27 cellular contexts compared by ENCODE assay signal in the genomic region with DNA sequence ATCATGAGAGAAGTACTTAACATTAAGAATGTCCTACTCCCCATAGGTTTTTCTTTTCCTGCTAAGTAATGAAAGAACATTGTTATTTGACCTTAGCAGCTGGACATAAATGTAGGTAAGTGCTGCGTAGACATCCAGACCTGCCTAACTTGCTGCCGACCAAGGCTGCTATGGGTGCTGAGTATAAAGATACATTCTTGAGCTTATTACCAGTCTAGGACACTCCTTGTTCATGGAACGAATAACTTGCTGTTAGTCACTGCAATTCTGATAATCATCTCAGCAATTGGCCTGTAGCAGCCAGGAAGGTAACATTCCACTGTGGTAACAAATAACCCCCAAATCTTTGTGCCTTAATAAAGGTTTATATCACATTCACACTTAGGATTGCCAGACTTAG.
"Had no signal": no experiment of that assay in that cellular context is flagged by ENCODE, and none has a peak within 500 bp of the region (broad histone marks: within the 10 kb centered on the region; RNA-seq: fewer than 3 reads in every experiment).

No MANE protein-coding gene starts in this region.

- ATAC-seq: activated CD4-positive, alpha-beta T cell treated with anti-CD3 and anti-CD28 coated beads for 36 hours; activated CD8-positive, alpha-beta memory T cell treated with anti-CD3 and anti-CD28 coated beads, Interleukin-2, amount 10 ng/mL, durations not matched to agents 7 days and 5 days; activated CD8-positive, alpha-beta T cell treated with anti-CD3 and anti-CD28 coated beads, Interleukin-2, amount 10 ng/mL, durations not matched to agents 7 days and 5 days; activated naive CD8-positive, alpha-beta T cell treated with anti-CD3 and anti-CD28 coated beads, Interleukin-2, amount 50 U/mL, for 24 hours; effector memory CD8-positive, alpha-beta T cell; T-helper 17 cell had no signal

- H3K36me3 ChIP-seq: adrenal gland, ascending aorta, brain microvascular endothelial cell, esophagus squamous epithelium had no signal

- H3K9me3 ChIP-seq: adrenal gland, ascending aorta, esophagus squamous epithelium had no signal

- H3K27ac ChIP-seq: adrenal gland, ascending aorta, brain microvascular endothelial cell, esophagus squamous epithelium had no signal

- H3K4me3 ChIP-seq: adrenal gland, ascending aorta, esophagus squamous epithelium had no signal

- H3K27me3 ChIP-seq: ascending aorta, brain microvascular endothelial cell had no signal

- DNase-seq: activated CD4-positive, alpha-beta memory T cell treated with anti-CD3 and anti-CD28 coated beads for 36 hours; activated CD4-positive, alpha-beta T cell treated with anti-CD3 and anti-CD28 coated beads for 36 hours; activated CD4-positive, alpha-beta T cell treated with anti-CD3 and anti-CD28 coated beads, Interleukin-2, amount 10 ng/mL, durations not matched to agents 24 days and 14 days; activated CD4-positive, CD25-positive, alpha-beta regulatory T cell; activated CD4-positive, CD25-positive, alpha-beta regulatory T cell treated with anti-CD3 and anti-CD28 coated beads, Interleukin-2, amount 50 U/mL, for 72 hours; activated CD8-positive, alpha-beta memory T cell treated with anti-CD3 and anti-CD28 coated beads, Interleukin-2, amount 10 ng/mL, durations not matched to agents 7 days and 5 days; activated CD8-positive, alpha-beta memory T cell treated with anti-CD3 and anti-CD28 coated beads, Interleukin-2, amount 50 U/mL, for 4 hours; activated CD8-positive, alpha-beta T cell treated with anti-CD3 and anti-CD28 coated beads, Interleukin-2, amount 10 ng/mL, durations not matched to agents 7 days and 5 days; activated effector memory CD4-positive, alpha-beta T cell treated with anti-CD3 and anti-CD28 coated beads, Interleukin-2, amount 50 U/mL, for 16 hours; activated naive CD4-positive, alpha-beta T cell treated with anti-CD3 and anti-CD28 coated beads for 36 hours; activated naive CD8-positive, alpha-beta T cell treated with anti-CD3 and anti-CD28 coated beads for 36 hours; activated naive CD8-positive, alpha-beta T cell treated with anti-CD3 and anti-CD28 coated beads, Interleukin-2, amount 50 U/mL, for 24 hours; activated T-cell treated with anti-CD3 and anti-CD28 coated beads, Interleukin-2, amount 50 U/mL, for 1 hour; activated T-cell treated with anti-CD3 and anti-CD28 coated beads, Interleukin-2, amount 50 U/mL, for 48 hours; adrenal gland; amygdala; brain microvascular endothelial cell; cortex of kidney; dermis blood vessel endothelial cell; effector CD4-positive, alpha-beta T cell; effector memory CD8-positive, alpha-beta T cell; erythroblast; esophagus squamous epithelium; T-helper 1 cell; T-helper 17 cell; T1000 had no signal

- H3K4me1 ChIP-seq: adrenal gland, ascending aorta, esophagus squamous epithelium had no signal
